In the genomic region with DNA sequence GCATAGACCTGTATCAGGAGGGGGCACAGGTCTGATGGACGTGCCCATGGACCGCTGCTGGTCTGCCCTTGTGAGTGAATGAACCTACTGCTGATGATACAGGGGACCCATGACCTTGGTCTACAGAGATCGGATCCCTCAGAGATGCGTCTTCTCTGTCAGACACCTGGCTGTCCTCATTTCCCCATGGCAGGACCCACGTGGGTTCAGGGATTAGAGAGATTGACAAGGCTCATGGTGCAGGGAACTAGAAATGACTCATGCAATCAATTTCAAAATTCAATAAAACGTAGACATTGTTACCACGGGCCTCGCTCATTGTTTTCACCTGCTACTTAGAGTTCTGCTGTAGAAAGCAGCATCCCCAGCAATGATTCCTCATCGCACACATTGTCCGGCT, we compare ENCODE assay signal across 34 cellular contexts. TPM values are rescaled to one million over a fixed set of nuclear protein-coding genes. Genes with fewer than 3 reads are reported as not detected.
"Had no signal": no experiment of that assay in that cellular context is flagged by ENCODE, and none has a peak within 500 bp of the region (broad histone marks: within the 10 kb centered on the region; RNA-seq: fewer than 3 reads in every experiment).

No MANE protein-coding gene starts in this region.

- H3K9me3 ChIP-seq: ascending aorta had no signal

- ATAC-seq: activated CD4-positive, alpha-beta T cell treated with anti-CD3 and anti-CD28 coated beads for 36 hours; activated CD4-positive, CD25-positive, alpha-beta regulatory T cell treated with anti-CD3 and anti-CD28 coated beads, Interleukin-2, amount 50 U/mL, for 24 hours; activated CD8-positive, alpha-beta memory T cell treated with anti-CD3 and anti-CD28 coated beads, Interleukin-2, amount 10 ng/mL, durations not matched to agents 7 days and 5 days; activated CD8-positive, alpha-beta T cell treated with anti-CD3 and anti-CD28 coated beads, Interleukin-2, amount 10 ng/mL, durations not matched to agents 7 days and 5 days; activated naive CD8-positive, alpha-beta T cell treated with anti-CD3 and anti-CD28 coated beads, Interleukin-2, amount 50 U/mL, for 24 hours had no signal

- H3K36me3 ChIP-seq: ascending aorta, cardiac muscle cell had no signal

- H3K27me3 ChIP-seq: ascending aorta, cardiac muscle cell had no signal

- DNase-seq: activated CD4-positive, alpha-beta memory T cell treated with anti-CD3 and anti-CD28 coated beads, Interleukin-2, amount 10 ng/mL, durations not matched to agents 7 days and 5 days; activated CD4-positive, alpha-beta T cell treated with anti-CD3 and anti-CD28 coated beads for 1 hour; activated CD4-positive, alpha-beta T cell treated with anti-CD3 and anti-CD28 coated beads for 36 hours; activated CD4-positive, alpha-beta T cell treated with anti-CD3 and anti-CD28 coated beads for 48 hours; activated CD4-positive, alpha-beta T cell treated with anti-CD3 and anti-CD28 coated beads, Interleukin-2, amount 10 ng/mL, durations not matched to agents 7 days and 5 days; activated CD4-positive, alpha-beta T cell treated with anti-CD3 and anti-CD28 coated beads, Interleukin-2, amount 50 U/mL, for 48 hours; activated CD4-positive, CD25-positive, alpha-beta regulatory T cell; activated CD8-positive, alpha-beta memory T cell treated with anti-CD3 and anti-CD28 coated beads for 24 hours; activated CD8-positive, alpha-beta memory T cell treated with anti-CD3 and anti-CD28 coated beads, Interleukin-2, amount 10 ng/mL, durations not matched to agents 7 days and 5 days; activated CD8-positive, alpha-beta memory T cell treated with anti-CD3 and anti-CD28 coated beads, Interleukin-2, amount 50 U/mL, for 48 hours; activated CD8-positive, alpha-beta T cell treated with anti-CD3 and anti-CD28 coated beads, Interleukin-2, amount 10 ng/mL, durations not matched to agents 7 days and 5 days; activated effector memory CD4-positive, alpha-beta T cell treated with Interleukin-2 at 50 U/mL for 16 hours; activated gamma-delta T cell; activated naive CD4-positive, alpha-beta T cell treated with anti-CD3 and anti-CD28 coated beads, Interleukin-2, amount 10 ng/mL, durations not matched to agents 7 days and 5 days; activated naive CD4-positive, alpha-beta T cell treated with Interleukin-2 at 50 U/mL for 16 hours; activated naive CD8-positive, alpha-beta T cell treated with anti-CD3 and anti-CD28 coated beads, Interleukin-2, amount 10 ng/mL, durations not matched to agents 7 days and 5 days; activated naive CD8-positive, alpha-beta T cell treated with anti-CD3 and anti-CD28 coated beads, Interleukin-2, amount 50 U/mL, for 24 hours; activated T-cell treated with anti-CD3 and anti-CD28 coated beads, Interleukin-2, amount 50 U/mL, for 24 hours; activated T-cell treated with anti-CD3 and anti-CD28 coated beads, Interleukin-2, amount 50 U/mL, for 48 hours; amygdala; anterior cingulate cortex; cerebellar nuclear complex; T-helper 1 cell; T-helper 2 cell; T-helper 9 cell had no signal

- H3K27ac ChIP-seq: ascending aorta, cardiac muscle cell, VCaP had no signal

- FAIRE-seq: bronchial epithelial cell, TTC549 had no signal

- H3K4me1 ChIP-seq: ascending aorta had no signal

- H3K4me3 ChIP-seq: ascending aorta, cardiac muscle cell had no signal

RNA-seq across cellular contexts. Expression of a gene that starts 1.0 kb away (rescaled TPM):
- total RNA-seq: activated CD4-positive, alpha-beta memory T cell treated with anti-CD3 and anti-CD28 coated beads, Interleukin-2, amount 10 ng/mL, durations not matched to agents 7 days and 5 days; activated CD4-positive, alpha-beta T cell treated with anti-CD3 and anti-CD28 coated beads for 36 hours; activated CD4-positive, alpha-beta T cell treated with anti-CD3 and anti-CD28 coated beads, Interleukin-2, amount 10 ng/mL, durations not matched to agents 7 days and 5 days; activated CD8-positive, alpha-beta memory T cell treated with anti-CD3 and anti-CD28 coated beads, Interleukin-2, amount 10 ng/mL, durations not matched to agents 7 days and 5 days; activated CD8-positive, alpha-beta T cell treated with anti-CD3 and anti-CD28 coated beads, Interleukin-2, amount 10 ng/mL, durations not matched to agents 7 days and 5 days; activated naive CD8-positive, alpha-beta T cell treated with anti-CD3 and anti-CD28 coated beads, Interleukin-2, amount 10 ng/mL, durations not matched to agents 7 days and 5 days; activated T-helper 2 cell treated with anti-CD3 and anti-CD28 coated beads, Interferon-gamma antibody, Interleukin-2, Interleukin-4, amounts not matched to agents 10 μg/mL and 5 μg/mL and 100 μg/mL, durations not matched to agents 14 hours and 24 hours and 36 hours; ascending aorta; bronchial epithelial cell; cardiac muscle cell; WTC11 had no signal
- polyA plus RNA-seq: adipose tissue, cardiac muscle cell had no signal

RNA-seq across cellular contexts. Expression of a gene that starts 16.4 kb away (rescaled TPM):
- total RNA-seq: activated CD4-positive, alpha-beta memory T cell treated with anti-CD3 and anti-CD28 coated beads, Interleukin-2, amount 10 ng/mL, durations not matched to agents 7 days and 5 days; activated CD4-positive, alpha-beta T cell treated with anti-CD3 and anti-CD28 coated beads for 36 hours; activated CD4-positive, alpha-beta T cell treated with anti-CD3 and anti-CD28 coated beads, Interleukin-2, amount 10 ng/mL, durations not matched to agents 7 days and 5 days; activated CD8-positive, alpha-beta memory T cell treated with anti-CD3 and anti-CD28 coated beads, Interleukin-2, amount 10 ng/mL, durations not matched to agents 7 days and 5 days; activated CD8-positive, alpha-beta T cell treated with anti-CD3 and anti-CD28 coated beads, Interleukin-2, amount 10 ng/mL, durations not matched to agents 7 days and 5 days; activated T-helper 2 cell treated with anti-CD3 and anti-CD28 coated beads, Interferon-gamma antibody, Interleukin-2, Interleukin-4, amounts not matched to agents 10 μg/mL and 5 μg/mL and 100 μg/mL, durations not matched to agents 14 hours and 24 hours and 36 hours; ascending aorta; bronchial epithelial cell had no signal

RNA-seq across cellular contexts. Expression of a gene that starts 53.7 kb away (rescaled TPM):
- total RNA-seq: activated CD4-positive, alpha-beta memory T cell treated with anti-CD3 and anti-CD28 coated beads, Interleukin-2, amount 10 ng/mL, durations not matched to agents 7 days and 5 days; activated CD4-positive, alpha-beta T cell treated with anti-CD3 and anti-CD28 coated beads for 36 hours; activated CD4-positive, alpha-beta T cell treated with anti-CD3 and anti-CD28 coated beads, Interleukin-2, amount 10 ng/mL, durations not matched to agents 7 days and 5 days; activated CD8-positive, alpha-beta memory T cell treated with anti-CD3 and anti-CD28 coated beads, Interleukin-2, amount 10 ng/mL, durations not matched to agents 7 days and 5 days; activated CD8-positive, alpha-beta T cell treated with anti-CD3 and anti-CD28 coated beads, Interleukin-2, amount 10 ng/mL, durations not matched to agents 7 days and 5 days; activated naive CD8-positive, alpha-beta T cell treated with anti-CD3 and anti-CD28 coated beads, Interleukin-2, amount 10 ng/mL, durations not matched to agents 7 days and 5 days; activated T-helper 2 cell treated with anti-CD3 and anti-CD28 coated beads, Interferon-gamma antibody, Interleukin-2, Interleukin-4, amounts not matched to agents 10 μg/mL and 5 μg/mL and 100 μg/mL, durations not matched to agents 14 hours and 24 hours and 36 hours; ascending aorta; bronchial epithelial cell; cardiac muscle cell; WTC11 had no signal
- polyA plus RNA-seq: adipose tissue, cardiac muscle cell had no signal
